ENCODE assay signal across 9 cellular contexts in genomic region chr2:129256642-129257041, GRCh38.
"Had no signal": no experiment of that assay in that cellular context is flagged by ENCODE, and none has a peak within 500 bp of the region (broad histone marks: within the 10 kb centered on the region; RNA-seq: fewer than 3 reads in every experiment).

No MANE protein-coding gene starts in this region.

- H3K4me3 ChIP-seq: GM23248, HAP-1 had no signal

- H3K9me3 ChIP-seq: HAP-1 had no signal

- H3K36me3 Mint-ChIP-seq: IgD-negative memory B cell had no signal

- ATAC-seq: HCT116, HepG2 had no signal

- H3K27ac Mint-ChIP-seq: HFFc6, IgD-negative memory B cell had no signal

- H3K9ac ChIP-seq: GM23248 had no signal

- H3K4me3 Mint-ChIP-seq: HFFc6 had no signal

- DNase-seq: GM23248, GOT3, H7, HFFc6 had no signal

- H3K36me3 ChIP-seq: HAP-1 had no signal

- H3K27ac ChIP-seq: GM23248, HL-60 had no signal

- H3K4me1 ChIP-seq: HAP-1 had no signal

- H3K27me3 Mint-ChIP-seq: IgD-negative memory B cell had no signal

- H3K4me1 Mint-ChIP-seq: IgD-negative memory B cell had no signal

- H2AFZ ChIP-seq: GM23248 had no signal
